In the genomic region with DNA sequence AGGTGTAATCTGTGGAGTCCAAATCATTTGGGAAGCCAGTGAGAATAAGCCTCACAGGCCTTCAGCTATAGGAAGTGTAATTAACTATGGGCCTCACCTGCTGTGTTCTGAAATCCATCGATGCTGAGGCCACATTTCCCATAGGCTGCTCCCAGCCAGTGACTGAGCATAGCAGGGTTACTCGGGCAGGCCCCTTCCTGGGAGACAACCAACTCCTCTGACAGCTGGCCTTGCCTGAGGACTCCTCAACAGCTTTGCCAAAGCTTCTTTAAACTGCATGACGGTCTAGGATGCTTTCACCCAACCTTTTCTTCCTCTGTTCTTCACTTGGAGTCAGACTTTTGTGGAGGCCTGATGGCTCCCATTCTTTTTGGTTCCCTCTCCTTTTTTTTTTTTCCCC, we compare ENCODE assay signal across 21 cellular contexts.
DNase-seq lines count a peak whose midpoint lies in the region; ATAC-seq and TF ChIP-seq lines count a peak whose summit lies in the region.
"Had no signal": no experiment of that assay in that cellular context is flagged by ENCODE, and none has a peak within 500 bp of the region (broad histone marks: within the 10 kb centered on the region; RNA-seq: fewer than 3 reads in every experiment).

No MANE protein-coding gene starts in this region.

- H3K36me3 Mint-ChIP-seq in activated T-cell treated with anti-CD3 and anti-CD28 coated beads, Interleukin-2, amount 50 U/mL, for 72 hours (ENCODE audit: insufficient read depth in 2 of 2) = peaks cover 0 to 1% of the 10 kb centered on the region in 2 donors
- H3K36me3 Mint-ChIP-seq in activated T-helper 17 cell treated with anti-CD3 and anti-CD28 coated beads, Interleukin-2, amount 50 U/mL, for 72 hours (ENCODE audit: low read depth) = no peaks in the 10 kb centered on the region
- H3K36me3 Mint-ChIP-seq: IgD-negative memory B cell had no signal

- no peak overlapping the region for H3K4me3 ChIP-seq in uterus
- H3K4me3 ChIP-seq: SJCRH30 had no signal

- H3K9me3 ChIP-seq in uterus = no peaks in the 10 kb centered on the region
- H3K9me3 ChIP-seq: SJCRH30 had no signal

- no peak for TF ChIP-seq POLR2A in uterus (IDR thresholded peaks at IDR 0.05)

- H3K9me3 Mint-ChIP-seq in activated T-cell treated with anti-CD3 and anti-CD28 coated beads, Interleukin-2, amount 50 U/mL, for 72 hours = peaks cover 0 to 2% of the 10 kb centered on the region in 2 donors
- no peaks in the 10 kb centered on the region for H3K9me3 Mint-ChIP-seq in activated T-helper 17 cell treated with anti-CD3 and anti-CD28 coated beads, Interleukin-2, amount 50 U/mL, for 72 hours
- H3K9me3 Mint-ChIP-seq: IgD-negative memory B cell had no signal

- H3K36me3 ChIP-seq in uterus = no peaks in the 10 kb centered on the region
- H3K36me3 ChIP-seq: SJCRH30 had no signal

- H3K4me3 Mint-ChIP-seq in activated T-cell treated with anti-CD3 and anti-CD28 coated beads, Interleukin-2, amount 50 U/mL, for 72 hours = peak overlapping the region; percentile 49 to 56
- peak overlapping the region; percentile 84 for H3K4me3 Mint-ChIP-seq in activated T-helper 17 cell treated with anti-CD3 and anti-CD28 coated beads, Interleukin-2, amount 50 U/mL, for 72 hours
- H3K4me3 Mint-ChIP-seq: IgD-negative memory B cell had no signal

- TF ChIP-seq CTCF in uterus (IDR thresholded peaks at IDR 0.05) = no peak

- H3K27ac Mint-ChIP-seq in activated T-cell treated with anti-CD3 and anti-CD28 coated beads, Interleukin-2, amount 50 U/mL, for 72 hours = peak overlapping the region; percentile 92
- peak overlapping the region; percentile 66 for H3K27ac Mint-ChIP-seq in activated T-helper 17 cell treated with anti-CD3 and anti-CD28 coated beads, Interleukin-2, amount 50 U/mL, for 72 hours
- H3K27ac Mint-ChIP-seq: IgD-negative memory B cell had no signal

- H3K4me1 ChIP-seq in uterus = no peaks in the 10 kb centered on the region
- H3K4me1 ChIP-seq: SJCRH30 had no signal

- ATAC-seq in activated T-cell treated with anti-CD3 and anti-CD28 coated beads, Interleukin-2, amount 50 U/mL, for 72 hours (replicated peaks in 1 of 2) = no peak
- ATAC-seq in GM18907 (IDR thresholded peaks at IDR 0.05; ENCODE audit: unreplicated experiment) (peak; percentile 16), HG03378 (IDR thresholded peaks at IDR 0.05; ENCODE audit: unreplicated experiment) (peak; percentile 7)
- ATAC-seq in activated T-helper 17 cell treated with anti-CD3 and anti-CD28 coated beads, Interleukin-2, amount 50 U/mL, for 72 hours (replicated peaks) = no peak
- ATAC-seq: PC-3 had no signal

- H3K4me1 Mint-ChIP-seq in activated T-cell treated with anti-CD3 and anti-CD28 coated beads, Interleukin-2, amount 50 U/mL, for 72 hours (ENCODE audit: low read depth) = peaks cover 85% of the 10 kb centered on the region
- peaks cover 33% of the 10 kb centered on the region for H3K4me1 Mint-ChIP-seq in activated T-helper 17 cell treated with anti-CD3 and anti-CD28 coated beads, Interleukin-2, amount 50 U/mL, for 72 hours

- no peaks in the 10 kb centered on the region for H3K27me3 Mint-ChIP-seq in activated T-cell treated with anti-CD3 and anti-CD28 coated beads, Interleukin-2, amount 50 U/mL, for 72 hours (ENCODE audit: low read depth)
- no peaks in the 10 kb centered on the region for H3K27me3 Mint-ChIP-seq in activated T-helper 17 cell treated with anti-CD3 and anti-CD28 coated beads, Interleukin-2, amount 50 U/mL, for 72 hours
- H3K27me3 Mint-ChIP-seq: IgD-negative memory B cell had no signal

- DNase-seq in activated T-cell treated with anti-CD3 and anti-CD28 coated beads, Interleukin-2, amount 50 U/mL, for 72 hours = no peak
- no peak for DNase-seq in activated T-cell treated with anti-CD3 and anti-CD28 coated beads for 4 hours
- DNase-seq in activated CD4-positive, alpha-beta T cell treated with anti-CD3 and anti-CD28 coated beads for 48 hours = no peak
- DNase-seq in uterus = no peak
- DNase-seq in DMS53 (lab: John Stamatoyannopoulos, UW) = no peak
- DNase-seq: DMS153, Kasumi-1, MM.1S, NCI-H1105, NCI-H1694, NCI-H2107, NCI-H2227 treated with DMSO at 0.1 percent for 48 hours, NCI-H524 treated with DMSO at 0.1 percent for 48 hours had no signal

- H3K27ac ChIP-seq in uterus = no peak overlapping the region
- H3K27ac ChIP-seq: C4-2B, HL-60, SJCRH30 had no signal

- intact Hi-C loops in uterus (cut with DNase I; ENCODE audit: low total_unique reads) = no loop called here

- H3K27me3 ChIP-seq in uterus = no peaks in the 10 kb centered on the region

Comparison
In these comparisons a context has a peak if more than half of its experiments do, and no peak if none do; other contexts are left out.
1. ATAC-seq: peak in GM18907 (single experiment) and HG03378 (single experiment); none in activated T-cell treated with anti-CD3 and anti-CD28 coated beads, Interleukin-2, amount 50 U/mL, for 72 hours (0 of 2) and activated T-helper 17 cell treated with anti-CD3 and anti-CD28 coated beads, Interleukin-2, amount 50 U/mL, for 72 hours (single experiment).